Comparison of ENCODE assay signal across 8 cellular contexts in the genomic region with DNA sequence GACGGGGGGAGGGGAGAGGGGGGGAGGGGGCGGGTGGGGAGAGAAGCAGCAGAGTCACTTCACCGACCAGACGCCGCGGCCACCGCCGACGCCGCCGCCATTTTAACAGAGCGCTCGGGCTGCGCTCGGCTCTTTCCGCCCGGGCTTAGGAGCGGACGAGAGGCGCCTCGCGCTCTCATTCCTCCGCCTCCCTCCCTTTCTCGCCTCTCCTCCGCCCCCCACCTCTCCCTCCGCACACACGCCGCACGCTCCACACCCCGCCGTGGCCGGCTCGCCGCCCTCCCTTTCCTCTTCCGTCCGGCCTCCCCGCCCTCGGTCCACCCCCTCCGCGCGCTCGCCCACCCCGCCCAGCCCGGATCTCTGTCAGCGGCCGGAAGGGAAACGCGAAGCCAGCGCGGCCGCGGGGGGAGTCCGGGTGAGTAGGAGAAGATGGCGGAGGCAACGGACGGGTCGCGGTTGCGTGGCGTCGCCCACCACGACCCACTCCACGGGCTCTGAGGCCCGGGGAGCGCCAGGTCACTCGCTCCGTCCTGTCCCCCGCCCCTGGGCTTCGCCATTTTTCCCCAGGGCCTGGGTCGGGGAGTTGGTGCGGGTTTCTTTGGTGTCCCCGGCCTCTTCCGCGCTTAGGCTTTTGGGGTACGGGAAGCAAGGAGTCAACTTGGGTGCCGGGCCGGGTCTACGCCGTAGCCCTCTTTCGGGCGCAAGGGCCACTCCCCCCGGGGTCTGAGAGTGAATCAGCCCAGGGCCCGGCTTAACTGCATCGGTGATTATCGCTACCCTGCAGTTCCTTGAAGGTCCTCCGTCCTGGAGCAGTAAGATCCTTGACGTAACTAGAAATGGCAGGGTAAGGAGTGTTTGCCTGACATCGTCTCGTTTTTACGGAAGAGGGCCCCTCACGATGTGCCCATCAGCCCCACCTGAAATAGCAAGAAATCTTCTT. TPM values are rescaled to one million over a fixed set of nuclear protein-coding genes. Genes with fewer than 3 reads are reported as not detected.
DNase-seq lines count a peak whose midpoint lies in the region; ATAC-seq, FAIRE-seq and TF ChIP-seq lines count a peak whose summit lies in the region.

TSS of gene USP34 (minus strand) at position 123 of the 940 bp plus-strand sequence. CDS start 395 bp downstream, outside the sequence.

- no peaks in the 10 kb centered on the region for H3K27me3 ChIP-seq in left ventricle myocardium inferior (ENCODE audit: low read depth)
- H3K27me3 ChIP-seq in upper lobe of right lung, result no peaks in the 10 kb centered on the region

- H3K4me1 ChIP-seq in left ventricle myocardium inferior (peaks cover 43% of the 10 kb centered on the region), upper lobe of right lung (peaks cover 27% of the 10 kb centered on the region)

- H3K36me3 ChIP-seq in left ventricle myocardium inferior (no peaks in the 10 kb centered on the region), upper lobe of right lung (no peaks in the 10 kb centered on the region)

- TF ChIP-seq CTCF in left ventricle myocardium inferior (IDR thresholded peaks at IDR 0.05; ENCODE audit: borderline replicate concordance) (no peak), progenitor cell of endocrine pancreas (IDR thresholded peaks at IDR 0.05; ENCODE audit: unreplicated experiment) (peak; percentile 7), upper lobe of right lung (IDR thresholded peaks at IDR 0.05) (no peak)

- H3K27ac Mint-ChIP-seq in T-helper 17 cell (peak within 1 kb of the TSS; percentile 97), progenitor cell of endocrine pancreas (peak within 1 kb of the TSS; percentile 99)

- ATAC-seq in HG02870 (IDR thresholded peaks at IDR 0.05; ENCODE audit: unreplicated experiment), result peak; percentile 81
- ATAC-seq in T-helper 17 cell, result peak; percentile 89
- peak; percentile 97 for ATAC-seq in upper lobe of right lung

- intact Hi-C loops in left ventricle myocardium inferior (cut with micrococcal nuclease) (no loop called here), upper lobe of right lung (cut with DNase I) (no loop called here)

- DNase-seq in GM12891 (ENCODE audit: insufficient read length, low spot score) (peak; percentile 78), NCI-H1694 treated with DMSO at 0.1 percent for 48 hours (lab: John Stamatoyannopoulos, UW) (peak; percentile 78), T-helper 17 cell (peak; percentile 75 to 93 (median 91)), amygdala (lab: John Stamatoyannopoulos, UW) (peak; percentile 57 to 97 (median 90)), left ventricle myocardium inferior (peak; percentile 96), progenitor cell of endocrine pancreas (ENCODE audit: low spot score, unreplicated experiment) (peak; percentile 88), upper lobe of right lung (peak; percentile 98)

- peak; percentile 96 for TF ChIP-seq POLR2A in GM12891 (IDR thresholded peaks at IDR 0.05; ENCODE audit: low read depth, low read length)

- H3K36me3 Mint-ChIP-seq in T-helper 17 cell (ENCODE audit: low read depth) (no peaks in the 10 kb centered on the region), progenitor cell of endocrine pancreas (ENCODE audit: insufficient read depth) (peaks cover 3% of the 10 kb centered on the region)

- H3K4me3 Mint-ChIP-seq in T-helper 17 cell, result peak within 1 kb of the TSS; percentile 95
- peak within 1 kb of the TSS; percentile 95 for H3K4me3 Mint-ChIP-seq in progenitor cell of endocrine pancreas (ENCODE audit: low read depth)

- peak; percentile 93 for FAIRE-seq in GM12891 (lab: Jason Lieb, UNC)

- peaks cover 17% of the 10 kb centered on the region for H3K4me1 Mint-ChIP-seq in T-helper 17 cell
- H3K4me1 Mint-ChIP-seq in progenitor cell of endocrine pancreas (ENCODE audit: low read depth), result peaks cover 16% of the 10 kb centered on the region

- H3K27me3 Mint-ChIP-seq in T-helper 17 cell, result no peaks in the 10 kb centered on the region
- no peaks in the 10 kb centered on the region for H3K27me3 Mint-ChIP-seq in progenitor cell of endocrine pancreas

- no peaks in the 10 kb centered on the region for H3K9me3 Mint-ChIP-seq in progenitor cell of endocrine pancreas (ENCODE audit: low read depth)

- H3K4me3 ChIP-seq in left ventricle myocardium inferior (peak within 1 kb of the TSS; percentile 99), upper lobe of right lung (peak within 1 kb of the TSS; percentile 90)

- no peaks in the 10 kb centered on the region for H3K9me3 ChIP-seq in T-helper 17 cell (ENCODE audit: control insufficient read depth, low read length, poor library complexity, severe bottlenecking)
- H3K9me3 ChIP-seq in left ventricle myocardium inferior (replicated peaks), result no peaks in the 10 kb centered on the region
- no peaks in the 10 kb centered on the region for H3K9me3 ChIP-seq in upper lobe of right lung

- peak within 1 kb of the TSS; percentile 100 for H3K27ac ChIP-seq in left ventricle myocardium inferior (replicated peaks)
- H3K27ac ChIP-seq in upper lobe of right lung, result peak within 1 kb of the TSS; percentile 99

TF ChIP-seq in GM12891, 5 proteins besides CTCF, POLR2A, EP300 and RAD21:
- TF ChIP-seq TAF1 (IDR thresholded peaks at IDR 0.05; ENCODE audit: low read depth, low read length) (peak; percentile 77), POU2F2 (IDR thresholded peaks at IDR 0.05; ENCODE audit: low read depth, low read length) (no peak), SPI1 (IDR thresholded peaks at IDR 0.05; ENCODE audit: low read depth, low read length) (no peak), POLR2AphosphoS5 (IDR thresholded peaks at IDR 0.05; ENCODE audit: low read depth, low read length) (peak; percentile 91), PAX5 (IDR thresholded peaks at IDR 0.05; ENCODE audit: insufficient read depth, low read length, severe bottlenecking) (peak; percentile 35)

RNA-seq across cellular contexts. Expression of gene USP34, which starts in this region (rescaled TPM):
- 37.2 TPM for polyA plus RNA-seq in GM12891 (2012; ENCODE audit: low read depth, missing spikeins)
- 100 to 1,000 TPM; 148 to 170 TPM for total RNA-seq in T-helper 17 cell
- total RNA-seq in left ventricle myocardium inferior, result 50.0 TPM
- total RNA-seq in progenitor cell of endocrine pancreas, result 139 and 160 TPM in 2 replicates
- total RNA-seq in upper lobe of right lung, result 112 TPM

Comparison
In these comparisons a context has a peak if more than half of its experiments do, and no peak if none do; other contexts are left out.
1. Peak in every context shown above with its lines: DNase-seq, ATAC-seq, H3K4me3 ChIP-seq and H3K27ac ChIP-seq.